19 cellular contexts compared by ENCODE assay signal in genomic region chr1:102099916-102100315, GRCh38.
"Had no signal": no experiment of that assay in that cellular context is flagged by ENCODE, and none has a peak within 500 bp of the region (broad histone marks: within the 10 kb centered on the region; RNA-seq: fewer than 3 reads in every experiment).

No MANE protein-coding gene starts in this region.

- ATAC-seq: esophagus mucosa, gastrocnemius medialis, left lung, lower lobe of right lung, natural killer cell, right cardiac atrium had no signal

- H3K36me3 ChIP-seq: gastrocnemius medialis, left lung, lower lobe of right lung, neural progenitor cell, ovary, stomach, thoracic aorta had no signal

- H3K4me2 ChIP-seq: neural progenitor cell had no signal

- H3K27me3 ChIP-seq: gastrocnemius medialis, left lung, neural progenitor cell, ovary, stomach had no signal

- H3K9me3 ChIP-seq: gastrocnemius medialis, lower lobe of right lung, ovary, stomach, thoracic aorta had no signal

- H3K9ac ChIP-seq: neural progenitor cell had no signal

- H2AFZ ChIP-seq: neural progenitor cell had no signal

- DNase-seq: effector CD4-positive, alpha-beta T cell; gastrocnemius medialis; kidney; left lung; lower lobe of right lung; natural killer cell; nucleus accumbens; ovary; right cardiac atrium; small intestine; stimulated activated CD4-positive, alpha-beta T cell treated with anti-CD3 and anti-CD28 coated beads, Interleukin-12 subunit alpha, Interleukin-12 subunit beta, amount 100 ng/mL, for 4 hours; stimulated activated naive CD4-positive, alpha-beta T cell; stomach; substantia nigra had no signal

- H3K4me1 ChIP-seq: gastrocnemius medialis, left lung, lower lobe of right lung, stomach had no signal

- H3K27ac ChIP-seq: coronary artery, gastrocnemius medialis, left lung, lower lobe of right lung, neural progenitor cell, ovary, stomach, thoracic aorta had no signal

- FAIRE-seq: kidney, small intestine, urothelium cell line had no signal

- H3K4me3 ChIP-seq: coronary artery, gastrocnemius medialis, left lung, lower lobe of right lung, neural progenitor cell, ovary, stomach, thoracic aorta had no signal
